Comparison of ENCODE assay signal across 31 cellular contexts in the genomic region with DNA sequence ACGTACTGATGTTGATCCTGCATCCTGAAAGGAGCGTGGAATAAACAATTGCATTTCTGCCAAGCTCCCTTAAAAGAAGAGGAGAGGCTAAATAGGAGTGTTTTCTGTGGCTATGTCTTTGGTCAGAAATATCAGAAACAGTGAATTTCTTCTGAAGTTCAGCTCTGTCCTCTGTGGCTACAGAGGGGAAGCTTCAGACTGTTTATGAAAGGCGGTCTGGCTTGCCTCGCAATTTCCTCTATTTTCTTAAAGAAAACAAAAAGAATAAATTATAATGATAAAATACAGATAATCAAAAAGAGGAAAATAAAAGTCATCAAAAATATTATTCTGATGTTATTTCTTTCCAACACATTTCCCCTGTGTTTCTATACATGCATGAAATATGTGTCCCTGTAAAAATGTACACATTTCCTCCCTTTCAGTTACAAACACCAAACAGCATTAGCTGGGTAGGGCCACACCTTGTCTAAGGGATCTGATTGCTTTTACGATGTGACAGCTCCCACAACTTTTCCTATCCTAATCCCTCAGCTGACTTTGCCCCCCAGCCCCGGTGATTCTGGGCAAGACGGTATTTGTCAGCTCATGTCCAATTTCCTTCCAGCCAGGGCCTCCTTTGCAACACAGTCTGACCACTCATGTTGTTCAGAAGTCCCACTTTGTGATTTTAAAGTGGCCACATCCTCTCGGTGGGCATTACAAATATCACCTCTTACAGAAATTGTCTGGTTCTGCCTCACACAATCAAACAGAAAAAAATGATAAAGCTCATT.
DNase-seq lines count a peak whose midpoint lies in the region; ATAC-seq, FAIRE-seq and TF ChIP-seq lines count a peak whose summit lies in the region.
"Had no signal": no experiment of that assay in that cellular context is flagged by ENCODE, and none has a peak within 500 bp of the region (broad histone marks: within the 10 kb centered on the region; RNA-seq: fewer than 3 reads in every experiment).

No MANE protein-coding gene starts in this region.

- ATAC-seq in GM18907 (IDR thresholded peaks at IDR 0.05; ENCODE audit: unreplicated experiment) = no peak
- ATAC-seq: activated naive CD4-positive, alpha-beta T cell treated with anti-CD3 and anti-CD28 coated beads, Interleukin-2, amount 50 U/mL, for 72 hours; K562; left lung; naive thymus-derived CD8-positive, alpha-beta T cell; right cardiac atrium; Right ventricle myocardium inferior; stimulated activated naive CD8-positive, alpha-beta T cell treated with anti-CD3 and anti-CD28 coated beads, Interleukin-15, amount 100 ng/mL, for 72 hours; WTC11 had no signal

- H2AK5ac ChIP-seq in neuronal stem cell (ENCODE audit: low read depth, low read length) = no peak overlapping the region

- BruUV-seq in MCF 10A (replicated peaks; lab: Mats Ljungman, UMichigan) = no TSS peak

- peak overlapping the region; percentile 0 for H2AFZ ChIP-seq in neuronal stem cell (ENCODE audit: low read length)
- H2AFZ ChIP-seq: hepatocyte, parathyroid adenoma had no signal

- H3K4ac ChIP-seq in neuronal stem cell (ENCODE audit: low read length) = no peak overlapping the region

- no peaks in the 10 kb centered on the region for H3K27me3 Mint-ChIP-seq in MCF 10A (ENCODE audit: insufficient read depth, unreplicated experiment)
- H3K27me3 Mint-ChIP-seq: stimulated activated naive CD8-positive, alpha-beta T cell treated with anti-CD3 and anti-CD28 coated beads, Interleukin-15, amount 100 ng/mL, for 72 hours had no signal

- TF ChIP-seq EP300 in transverse colon (IDR thresholded peaks at IDR 0.05; ENCODE audit: low read depth) = no peak

- H2BK120ac ChIP-seq in neuronal stem cell (ENCODE audit: low read depth, low read length) = no peak overlapping the region

- no peak for DNase-seq in MCF 10A (ENCODE audit: unreplicated experiment)
- no peak for DNase-seq in breast epithelium (ENCODE audit: low spot score in 2 of 2)
- DNase-seq in bronchial epithelial cell (ENCODE audit: low read depth) = peak; percentile 42
- DNase-seq in neuronal stem cell (ENCODE audit: low spot score) = no peak
- DNase-seq in NCI-H1436 (lab: John Stamatoyannopoulos, UW) = no peak
- no peak for DNase-seq in transverse colon
- no peak for DNase-seq in KBM-7
- DNase-seq: DMS53; effector CD8-positive, alpha-beta T cell; left lung; naive thymus-derived CD8-positive, alpha-beta T cell; NCI-H1048; NCI-H1930; NCI-H2227 treated with DMSO at 0.1 percent for 48 hours; right cardiac atrium; stimulated activated naive CD8-positive, alpha-beta T cell treated with anti-CD3 and anti-CD28 coated beads, Interleukin-15, amount 100 ng/mL, for 72 hours; T-helper 9 cell; tibial artery had no signal

- H3K9me3 ChIP-seq in breast epithelium (no peaks in the 10 kb centered on the region), neuronal stem cell (replicated peaks in 1 of 2; ENCODE audit: control insufficient read depth in 2 of 2, insufficient read depth in 1 of 2, low read depth in 1 of 2, low read length in 2 of 2) (no peaks in the 10 kb centered on the region), transverse colon (no peaks in the 10 kb centered on the region)
- H3K9me3 ChIP-seq: left lung, tibial artery had no signal

- H3K18ac ChIP-seq in neuronal stem cell (ENCODE audit: low read length) = no peak overlapping the region

- no peaks in the 10 kb centered on the region for H3K9me3 Mint-ChIP-seq in MCF 10A (ENCODE audit: unreplicated experiment)
- H3K9me3 Mint-ChIP-seq: activated naive CD4-positive, alpha-beta T cell treated with anti-CD3 and anti-CD28 coated beads, Interleukin-2, amount 50 U/mL, for 72 hours; mesothelial cell of epicardium; naive thymus-derived CD8-positive, alpha-beta T cell; stimulated activated naive CD8-positive, alpha-beta T cell treated with anti-CD3 and anti-CD28 coated beads, Interleukin-15, amount 100 ng/mL, for 72 hours; WTC11 had no signal

- H3K27me3 ChIP-seq in breast epithelium = no peaks in the 10 kb centered on the region
- no peaks in the 10 kb centered on the region for H3K27me3 ChIP-seq in bronchial epithelial cell (ENCODE audit: control insufficient read depth, insufficient read depth, low read length)
- H3K27me3 ChIP-seq in neuronal stem cell (ENCODE audit: control insufficient read depth in 3 of 3, insufficient read depth in 3 of 3, low read depth in 1 of 3, low read length in 3 of 3) = no peaks in the 10 kb centered on the region
- H3K27me3 ChIP-seq in transverse colon = no peaks in the 10 kb centered on the region
- H3K27me3 ChIP-seq: hepatocyte, left lung had no signal

- no peak overlapping the region for H2BK12ac ChIP-seq in neuronal stem cell (ENCODE audit: low read length)

- H3K79me1 ChIP-seq in neuronal stem cell (ENCODE audit: low read depth, low read length) = no peaks in the 10 kb centered on the region

- no peak overlapping the region for H2BK5ac ChIP-seq in neuronal stem cell (ENCODE audit: low read length)

- in situ Hi-C loops in transverse colon (cut with MboI; ENCODE audit: low pct_ligation_motif_present in 1 of 4, low pct_unique_long_range_greater_than_20kb in 1 of 4, low sequenced_read_pairs in 3 of 4) = no loop called here
- in situ Hi-C loops in KBM-7 (cut with MboI; ENCODE audit: low pct_unique_long_range_greater_than_20kb, low sequenced_read_pairs) = no loop called here

- no peak overlapping the region for H3K4me3 Mint-ChIP-seq in MCF 10A (ENCODE audit: unreplicated experiment)
- H3K4me3 Mint-ChIP-seq: B cell; mesothelial cell of epicardium; naive thymus-derived CD8-positive, alpha-beta T cell; stimulated activated naive CD8-positive, alpha-beta T cell treated with anti-CD3 and anti-CD28 coated beads, Interleukin-15, amount 100 ng/mL, for 72 hours; WTC11 had no signal

- intact Hi-C loops in MCF 10A (cut with micrococcal nuclease) (loop anchor here (5.0 to 10.0 kb wide), 3 partner anchors 185 to 438 kb away; partner anchors contain the start of gene HS3ST3B1), breast epithelium (cut with DNase I; ENCODE audit: low total_unique reads) (no loop called here), transverse colon (cut with DNase I; ENCODE audit: low total_unique reads) (no loop called here)

- FAIRE-seq in bronchial epithelial cell (lab: Jason Lieb, UNC) = no peak
- FAIRE-seq: A204.1, astrocyte, frontal cortex, G401.6, K562 had no signal

- no peak overlapping the region for H4K91ac ChIP-seq in neuronal stem cell (ENCODE audit: low read depth, low read length, poor library complexity)

- peak overlapping the region; percentile 85 for H3K27ac Mint-ChIP-seq in MCF 10A (ENCODE audit: low read depth, unreplicated experiment)
- H3K27ac Mint-ChIP-seq: activated naive CD4-positive, alpha-beta T cell treated with anti-CD3 and anti-CD28 coated beads, Interleukin-2, amount 50 U/mL, for 72 hours; B cell; naive thymus-derived CD8-positive, alpha-beta T cell; stimulated activated naive CD8-positive, alpha-beta T cell treated with anti-CD3 and anti-CD28 coated beads, Interleukin-15, amount 100 ng/mL, for 72 hours; WTC11 had no signal

- H3K36me3 ChIP-seq in breast epithelium = no peaks in the 10 kb centered on the region
- no peaks in the 10 kb centered on the region for H3K36me3 ChIP-seq in bronchial epithelial cell (ENCODE audit: control insufficient read depth, insufficient read depth, low read length)
- no peaks in the 10 kb centered on the region for H3K36me3 ChIP-seq in neuronal stem cell (replicated peaks in 1 of 2; ENCODE audit: control insufficient read depth in 2 of 2, insufficient read depth in 2 of 2, low read length in 2 of 2)
- no peaks in the 10 kb centered on the region for H3K36me3 ChIP-seq in transverse colon
- H3K36me3 ChIP-seq: left lung, tibial artery had no signal

- no peak overlapping the region for H3K9ac ChIP-seq in neuronal stem cell (ENCODE audit: low read depth, low read length, poor library complexity)
- H3K9ac ChIP-seq: parathyroid adenoma had no signal

- H3K27ac ChIP-seq in breast epithelium = no peak overlapping the region
- H3K27ac ChIP-seq in neuronal stem cell (replicated peaks; ENCODE audit: low read length) = no peak overlapping the region
- H3K27ac ChIP-seq in transverse colon = no peak overlapping the region
- H3K27ac ChIP-seq: parathyroid adenoma, tibial artery had no signal

- no peak for TF ChIP-seq CTCF in MCF 10A (IDR thresholded peaks at IDR 0.05; ENCODE audit: unreplicated experiment)
- no peak for TF ChIP-seq CTCF in breast epithelium (IDR thresholded peaks at IDR 0.05)
- TF ChIP-seq CTCF in bronchial epithelial cell (IDR thresholded peaks at IDR 0.05; ENCODE audit: insufficient read depth, low read length, severe bottlenecking) = no peak
- no peak for TF ChIP-seq CTCF in transverse colon (IDR thresholded peaks at IDR 0.05)

- no peak overlapping the region for H4K8ac ChIP-seq in neuronal stem cell (ENCODE audit: low read depth, low read length)

- peaks cover 32% of the 10 kb centered on the region for H3K4me1 Mint-ChIP-seq in MCF 10A (ENCODE audit: insufficient read depth, unreplicated experiment)
- H3K4me1 Mint-ChIP-seq: B cell; stimulated activated naive CD8-positive, alpha-beta T cell treated with anti-CD3 and anti-CD28 coated beads, Interleukin-15, amount 100 ng/mL, for 72 hours had no signal

- H3K4me2 ChIP-seq in neuronal stem cell (ENCODE audit: insufficient read depth, low read length, poor library complexity, severe bottlenecking) = no peak overlapping the region
- H3K4me2 ChIP-seq: hepatocyte had no signal

- no peak overlapping the region for H3K23ac ChIP-seq in neuronal stem cell (ENCODE audit: low read depth, low read length, poor library complexity)

- TF ChIP-seq POLR2A in breast epithelium (IDR thresholded peaks at IDR 0.05) (no peak), transverse colon (IDR thresholded peaks at IDR 0.05) (no peak)

- no peak overlapping the region for H3K14ac ChIP-seq in neuronal stem cell (ENCODE audit: low read length)

- POLR2A ChIA-PET in MCF 10A (lab: Yijun Ruan, JAX) = interaction anchor here (0.5 to 2.8 kb wide), 9 partner anchors 9 to 1769 kb away, joined by 3 to 24 read pairs (median 4); no protein-coding TSS in a partner anchor

- H3K4me3 ChIP-seq in breast epithelium (no peak overlapping the region), bronchial epithelial cell (ENCODE audit: low read depth, low read length) (no peak overlapping the region), neuronal stem cell (ENCODE audit: low read length in 2 of 2) (no peak overlapping the region), transverse colon (no peak overlapping the region)
- H3K4me3 ChIP-seq: hepatocyte, K562, left lung, tibial artery had no signal

- H3K4me1 ChIP-seq in breast epithelium = peaks cover 0 to 5% of the 10 kb centered on the region in 2 donors
- peaks cover 19 to 34% of the 10 kb centered on the region in 2 donors for H3K4me1 ChIP-seq in neuronal stem cell (ENCODE audit: control insufficient read depth in 2 of 2, insufficient read depth in 1 of 2, low read depth in 1 of 2, low read length in 2 of 2)
- no peaks in the 10 kb centered on the region for H3K4me1 ChIP-seq in transverse colon
- H3K4me1 ChIP-seq: parathyroid adenoma, tibial artery had no signal

- no peaks in the 10 kb centered on the region for H3K36me3 Mint-ChIP-seq in MCF 10A (ENCODE audit: insufficient read depth, unreplicated experiment)
- H3K36me3 Mint-ChIP-seq: activated naive CD4-positive, alpha-beta T cell treated with anti-CD3 and anti-CD28 coated beads, Interleukin-2, amount 50 U/mL, for 72 hours; mesothelial cell of epicardium; naive thymus-derived CD8-positive, alpha-beta T cell; WTC11 had no signal

- H2BK15ac ChIP-seq in neuronal stem cell (ENCODE audit: low read length) = no peak overlapping the region

- no CpG with 5 or more reads among the region's 8 CpGs for WGBS in neuronal stem cell (ENCODE audit: extremely low coverage in 2 of 2, insufficient read length in 2 of 2, insufficient replicate concordance in 1 of 2), 2 donors
- WGBS in transverse colon (ENCODE audit: low coverage in 1 of 2), 2 donors = 61 to 72% methylated on average over 5 to 8 of the region's 8 CpGs

- CTCF ChIA-PET in MCF 10A (lab: Yijun Ruan, JAX) = interaction anchor here (0.6 to 4.3 kb wide), 4 partner anchors 10 to 1547 kb away, joined by 3 to 30 read pairs (median 4); no protein-coding TSS in a partner anchor
